Comparison of ENCODE assay signal across 9 cellular contexts in the genomic region with DNA sequence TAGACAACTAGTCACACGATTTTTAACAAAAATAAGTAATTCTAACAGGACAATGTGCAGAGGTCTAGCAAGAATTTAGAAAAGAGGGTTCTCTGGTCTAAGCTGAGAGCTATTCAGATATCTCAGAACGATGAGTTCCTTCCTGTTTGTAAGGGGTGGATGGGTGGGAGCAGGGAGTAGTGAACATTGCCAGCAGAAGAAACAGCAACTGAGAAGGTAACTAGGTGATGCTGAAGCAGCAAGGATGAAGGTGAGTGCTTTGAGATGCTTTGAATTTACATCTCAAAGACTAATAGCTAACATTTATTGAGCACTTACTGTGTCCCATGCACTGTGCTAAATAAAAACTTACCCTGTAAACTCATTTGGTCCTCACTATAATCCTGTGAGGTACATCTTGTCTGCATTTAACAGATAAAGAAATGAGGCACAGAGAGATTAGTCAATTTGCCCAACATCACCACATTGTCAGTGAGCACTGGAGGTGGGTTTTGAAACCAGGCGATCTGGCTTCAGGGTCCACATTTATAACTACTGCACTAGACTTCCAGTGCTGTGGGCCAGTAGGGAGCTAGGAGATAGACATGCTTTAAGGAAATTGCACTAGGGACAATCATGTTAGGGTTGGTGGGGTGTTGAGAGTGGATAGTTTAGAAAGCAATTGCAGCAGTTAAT. TPM values are rescaled to one million over a fixed set of nuclear protein-coding genes. Genes with fewer than 3 reads are reported as not detected.
A peak's percentile ranks its signal among the peaks of the same experiment; 100 is the strongest.
DNase-seq lines count a peak whose midpoint lies in the region; ATAC-seq, FAIRE-seq and TF ChIP-seq lines count a peak whose summit lies in the region.
"Had no signal": no experiment of that assay in that cellular context is flagged by ENCODE, and none has a peak within 500 bp of the region (broad histone marks: within the 10 kb centered on the region; RNA-seq: fewer than 3 reads in every experiment).

No MANE protein-coding gene starts in this region.

- no peaks in the 10 kb centered on the region for H3K4me1 ChIP-seq in testis

- peak; percentile 64 for FAIRE-seq in GM12892 (lab: Jason Lieb, UNC)

- DNase-seq in GM12892 (ENCODE audit: insufficient read length) (no peak), SK-N-MC (ENCODE audit: low read depth, low spot score) (no peak), DMS153 treated with DMSO at 0.1 percent for 48 hours (lab: John Stamatoyannopoulos, UW; ENCODE audit: unreplicated experiment) (no peak), ureter (ENCODE audit: low spot score) (no peak), testis (no peak)

- no peak; the same call in 1 of the 2 replicates for TF ChIP-seq POLR2A in GM12892 (IDR thresholded peaks at IDR 0.05; ENCODE audit: low read depth, low read length)
- no peak for TF ChIP-seq POLR2A in testis (IDR thresholded peaks at IDR 0.05)

- ATAC-seq in esophagus mucosa = peak; percentile 16
- no peak for ATAC-seq in HG03159 (IDR thresholded peaks at IDR 0.05; ENCODE audit: unreplicated experiment)

- 41 to 46% methylated on average over 3 of the region's 3 CpGs for WGBS in testis, 2 donors

- H3K27ac ChIP-seq in 22Rv1 (peak overlapping the region; percentile 100), SK-N-MC (peak overlapping the region; percentile 62), testis (no peak overlapping the region)

- H3K4me3 ChIP-seq in SK-N-MC (no peak overlapping the region), testis (no peak overlapping the region)
- H3K4me3 ChIP-seq: Peyer's patch had no signal

- H3K36me3 ChIP-seq in SK-N-MC (ENCODE audit: insufficient read depth, low read length) (peaks cover 34% of the 10 kb centered on the region), testis (ENCODE audit: low read depth, missing control alignments) (peaks cover 2% of the 10 kb centered on the region)

- no peaks in the 10 kb centered on the region for H3K9me3 ChIP-seq in SK-N-MC (ENCODE audit: low read depth, low read length)
- H3K9me3 ChIP-seq in testis = no peaks in the 10 kb centered on the region
- H3K9me3 ChIP-seq: Peyer's patch had no signal

- intact Hi-C loops in testis (cut with DNase I; ENCODE audit: low total_unique reads) = loop anchor here (10.0 kb wide), 2 partner anchors 49 to 99 kb away; no protein-coding TSS in a partner anchor

- no peaks in the 10 kb centered on the region for H3K27me3 ChIP-seq in testis
- H3K27me3 ChIP-seq: Peyer's patch had no signal

- TF ChIP-seq CTCF in 22Rv1 (IDR thresholded peaks at IDR 0.05) = no peak
- TF ChIP-seq CTCF in testis (IDR thresholded peaks at IDR 0.05) = no peak

- no peak overlapping the region for H3K9ac ChIP-seq in SK-N-MC (ENCODE audit: insufficient read length)

RNA-seq across cellular contexts. Expression of gene BRD2, which starts 15.7 kb away (rescaled TPM):
- polyA plus RNA-seq in GM12892 (2012; ENCODE audit: missing spikeins) = 187 TPM
- 99.3 TPM for total RNA-seq in esophagus mucosa
- 205 TPM for total RNA-seq in ureter
- 100 to 1,000 TPM; 312 to 334 TPM for total RNA-seq in testis
- polyA plus RNA-seq in testis (ENCODE audit: insufficient read depth, low read depth, low replicate concordance) = 299 TPM

RNA-seq across cellular contexts. Expression of gene HLA-DOA, which starts 25.3 kb away (rescaled TPM):
- polyA plus RNA-seq in GM12892 (2012; ENCODE audit: missing spikeins) = 84.4 TPM
- total RNA-seq in esophagus mucosa = 1.4 TPM
- 25.6 TPM for total RNA-seq in ureter
- 1 to 10 TPM; 1.2 to 1.7 TPM for total RNA-seq in testis
- 13.5 TPM for polyA plus RNA-seq in testis (ENCODE audit: insufficient read depth, low read depth, low replicate concordance)

RNA-seq across cellular contexts. Expression of gene HLA-DMA, which starts 31.2 kb away (rescaled TPM):
- polyA plus RNA-seq in GM12892 (2012; ENCODE audit: missing spikeins) = 301 TPM
- 16.2 TPM for total RNA-seq in esophagus mucosa
- 65.3 TPM for total RNA-seq in ureter
- 10 to 100 TPM; 10.1 to 19.8 TPM for total RNA-seq in testis
- polyA plus RNA-seq in testis (ENCODE audit: insufficient read depth, low read depth, low replicate concordance) = 54.5 TPM

RNA-seq across cellular contexts. Expression of gene HLA-DMB, which starts 43.3 kb away (rescaled TPM):
- polyA plus RNA-seq in GM12892 (2012; ENCODE audit: missing spikeins) = 251 TPM
- 5.5 TPM for total RNA-seq in esophagus mucosa
- total RNA-seq in ureter = 31.0 TPM
- total RNA-seq in testis = 1 to 10 TPM; 4.9 to 6.0 TPM
- polyA plus RNA-seq in testis (ENCODE audit: insufficient read depth, low read depth, low replicate concordance) = 46.1 TPM

Comparison
In these comparisons a context has a peak if more than half of its experiments do, and no peak if none do; other contexts are left out.
1. H3K27ac ChIP-seq: peak in 22Rv1 (single experiment) and SK-N-MC (single experiment); none in testis (0 of 2).